ENCODE assay signal across 8 cellular contexts in the genomic region with DNA sequence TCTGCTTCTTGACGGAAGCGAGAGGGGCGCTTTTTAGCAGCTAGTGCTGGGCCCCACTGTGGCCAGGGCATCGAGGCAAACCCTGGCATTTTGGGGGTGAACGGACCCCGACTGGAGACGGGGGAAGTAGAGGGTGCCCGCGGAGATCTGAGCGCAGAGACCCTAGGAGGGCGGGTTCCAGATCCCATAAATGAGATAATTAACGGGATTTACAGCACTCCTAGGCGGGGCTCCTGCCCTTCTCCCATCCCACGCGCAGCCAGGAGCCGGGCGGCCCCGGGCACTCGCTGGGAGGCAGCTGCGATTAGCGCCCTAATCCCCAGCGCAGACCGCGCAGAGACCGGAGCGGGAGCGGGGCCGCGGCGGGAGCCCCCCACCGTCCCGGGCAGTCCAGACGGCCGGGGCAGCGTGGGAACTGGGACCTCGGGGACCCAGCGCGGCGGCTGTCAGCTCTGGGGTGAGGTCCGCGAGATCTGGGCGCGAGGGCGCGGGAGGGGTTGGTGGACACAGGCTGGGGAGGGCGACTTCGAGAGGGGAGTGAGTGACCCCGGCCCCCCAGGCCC. TPM values are rescaled to one million over a fixed set of nuclear protein-coding genes. Genes with fewer than 3 reads are reported as not detected.
A peak's percentile ranks its signal among the peaks of the same experiment; 100 is the strongest.
DNase-seq lines count a peak whose midpoint lies in the region; ATAC-seq and TF ChIP-seq lines count a peak whose summit lies in the region.

No MANE protein-coding gene starts in this region.

- no peak overlapping the region for H3K27ac Mint-ChIP-seq in activated naive CD4-positive, alpha-beta T cell treated with anti-CD3 and anti-CD28 coated beads for 36 hours

- CTCF ChIA-PET in activated naive CD4-positive, alpha-beta T cell treated with anti-CD3 and anti-CD28 coated beads for 36 hours (lab: Charles Lee), result no interaction called here

- no peak for ATAC-seq in lung (ENCODE audit: insufficient read depth, low FRiP score)
- no peak for ATAC-seq in HG02852 (IDR thresholded peaks at IDR 0.05; ENCODE audit: unreplicated experiment)

- peak overlapping the region; percentile 70 to 85 for H3K4me3 ChIP-seq in cardiac fibroblast (replicated peaks in 1 of 2; ENCODE audit: low read depth in 2 of 2, low read length in 2 of 2)
- peak overlapping the region; percentile 84 for H3K4me3 ChIP-seq in lung
- H3K4me3 ChIP-seq in urinary bladder (ENCODE audit: low read depth, low read length), result peak overlapping the region; percentile 97

- H3K27me3 Mint-ChIP-seq in activated naive CD4-positive, alpha-beta T cell treated with anti-CD3 and anti-CD28 coated beads for 36 hours (ENCODE audit: low read depth), result peaks cover 51% of the 10 kb centered on the region

- no peaks in the 10 kb centered on the region for H3K36me3 Mint-ChIP-seq in activated naive CD4-positive, alpha-beta T cell treated with anti-CD3 and anti-CD28 coated beads for 36 hours (ENCODE audit: low read depth)

- peak overlapping the region; percentile 39 for H3K4me3 Mint-ChIP-seq in activated naive CD4-positive, alpha-beta T cell treated with anti-CD3 and anti-CD28 coated beads for 36 hours

- H3K4me1 Mint-ChIP-seq in activated naive CD4-positive, alpha-beta T cell treated with anti-CD3 and anti-CD28 coated beads for 36 hours (ENCODE audit: low read depth), result peaks cover 5% of the 10 kb centered on the region

- intact Hi-C loops in activated naive CD4-positive, alpha-beta T cell treated with anti-CD3 and anti-CD28 coated beads for 36 hours (cut with micrococcal nuclease), result loop anchor here (2.0 kb wide), 1 partner anchor 32 kb away; no protein-coding TSS in a partner anchor

- H3K27ac ChIP-seq in lung (ENCODE audit: low read depth in 1 of 2, low read length in 1 of 2) (peak overlapping the region; percentile 90 to 94), urinary bladder (ENCODE audit: low read depth) (peak overlapping the region; percentile 54)

- TF ChIP-seq CTCF in cardiac fibroblast (IDR thresholded peaks at IDR 0.05; ENCODE audit: low read depth, low read length) (no peak), lung (IDR thresholded peaks at IDR 0.05; ENCODE audit: control extremely low read depth, extremely low read depth) (no peak)

- no peak for DNase-seq in activated naive CD4-positive, alpha-beta T cell treated with anti-CD3 and anti-CD28 coated beads for 36 hours
- DNase-seq in activated naive CD4-positive, alpha-beta T cell treated with Interleukin-2 at 50 U/mL for 16 hours, result no peak
- no peak for DNase-seq in cardiac fibroblast (ENCODE audit: low read depth in 2 of 2)
- DNase-seq in lung (ENCODE audit: low spot score), result no peak
- DNase-seq in SHP77 (lab: John Stamatoyannopoulos, UW), result no peak
- DNase-seq in NCI-H345 treated with DMSO at 0.1 percent for 48 hours (lab: John Stamatoyannopoulos, UW; ENCODE audit: unreplicated experiment), result no peak

- H3K4me1 ChIP-seq in lung (ENCODE audit: control insufficient read depth in 2 of 2, insufficient read depth in 2 of 2, low read length in 2 of 2) (peaks cover 0 to 5% of the 10 kb centered on the region in 2 donors), urinary bladder (ENCODE audit: insufficient read depth) (no peaks in the 10 kb centered on the region)

- H3K9me3 ChIP-seq in lung (ENCODE audit: control insufficient read depth in 2 of 2, insufficient read depth in 1 of 2, low read length in 1 of 2), result no peaks in the 10 kb centered on the region

- WGBS in lung, 2 donors, result 6 to 10% methylated on average over 40 to 48 of the region's 48 CpGs
- WGBS in urinary bladder, result 3% methylated on average over 48 of the region's 48 CpGs

- H3K36me3 ChIP-seq in lung (ENCODE audit: control insufficient read depth in 2 of 2, insufficient read depth in 2 of 2, low read length in 2 of 2), result no peaks in the 10 kb centered on the region
- H3K36me3 ChIP-seq in urinary bladder (ENCODE audit: insufficient read depth), result no peaks in the 10 kb centered on the region

- H3K9me3 Mint-ChIP-seq in activated naive CD4-positive, alpha-beta T cell treated with anti-CD3 and anti-CD28 coated beads for 36 hours, result no peaks in the 10 kb centered on the region

- H3K27me3 ChIP-seq in lung (ENCODE audit: control insufficient read depth, insufficient read depth), result no peaks in the 10 kb centered on the region

RNA-seq across cellular contexts. Expression of gene JCAD, which starts 0.7 kb away (rescaled TPM):
- total RNA-seq in activated naive CD4-positive, alpha-beta T cell treated with anti-CD3 and anti-CD28 coated beads for 36 hours, result under 1 TPM in 1 of 2 experiments, not detected in 1; 0.05 TPM
- total RNA-seq in lung (10 to 100 TPM; 41.9 to 93.7 TPM), urinary bladder (52.0 TPM)
- polyA plus RNA-seq in lung (10 to 100 TPM; 11.3 to 12.2 TPM), urinary bladder (35.2 TPM)

Comparison
In these comparisons a context has a peak if more than half of its experiments do, and no peak if none do; other contexts are left out.
1. RNA of gene JCAD, which starts 0.7 kb away (total RNA-seq): 41.9 to 93.7 TPM in lung and 52.0 TPM in urinary bladder (single experiment); 0.05 TPM in activated naive CD4-positive, alpha-beta T cell treated with anti-CD3 and anti-CD28 coated beads for 36 hours; every median in the first group is over 10 times any median in the second.
2. Peak in every context shown above with its lines, with median percentiles within 50 percentile points of each other: H3K4me3 ChIP-seq.